In genomic region chr10:3085785-3086567, GRCh38 we compare ENCODE assay signal across 20 cellular contexts. TPM values are rescaled to one million over a fixed set of nuclear protein-coding genes. Genes with fewer than 3 reads are reported as not detected.
DNase-seq lines count a peak whose midpoint lies in the region; ATAC-seq and TF ChIP-seq lines count a peak whose summit lies in the region.
"Had no signal": no experiment of that assay in that cellular context is flagged by ENCODE, and none has a peak within 500 bp of the region (broad histone marks: within the 10 kb centered on the region; RNA-seq: fewer than 3 reads in every experiment).

No MANE protein-coding gene starts in this region.

- intact Hi-C loops in cardiac septum (cut with DNase I) = no loop called here
- intact Hi-C loops in left ventricle myocardium superior (cut with micrococcal nuclease) = no loop called here
- intact Hi-C loops in left colon (cut with DNase I, micrococcal nuclease) = no loop called here

- TF ChIP-seq CTCF in RWPE2 (IDR thresholded peaks at IDR 0.05; ENCODE audit: poor library complexity, severe bottlenecking) (no peak), GM20000 (IDR thresholded peaks at IDR 0.05; ENCODE audit: extremely low read depth, missing control alignments) (no peak), MM.1S (IDR thresholded peaks at IDR 0.05; ENCODE audit: low read length) (no peak)

- H3K27me3 ChIP-seq in RWPE2 (ENCODE audit: insufficient read depth, poor library complexity, severe bottlenecking) (no peaks in the 10 kb centered on the region), MM.1S (replicated peaks; ENCODE audit: insufficient read depth, low read length) (no peaks in the 10 kb centered on the region)
- H3K27me3 ChIP-seq: hepatocyte had no signal

- DNase-seq in cardiac septum (ENCODE audit: low spot score) (peak; percentile 69), left ventricle myocardium superior (no peak), RWPE2 (ENCODE audit: low spot score) (no peak), lung microvascular endothelial cell (ENCODE audit: low read depth in 2 of 2) (peak; percentile 26 to 31), GDM1 (lab: John Stamatoyannopoulos, UW) (no peak), GM20000 (ENCODE audit: low spot score) (no peak), MM.1S (no peak), left colon (no peak)
- DNase-seq: activated CD4-positive, alpha-beta memory T cell treated with anti-CD3 and anti-CD28 coated beads for 36 hours; activated T-cell treated with anti-CD3 and anti-CD28 coated beads, Interleukin-2, amount 50 U/mL, for 48 hours; naive thymus-derived CD4-positive, alpha-beta T cell; NCI-H1417; NCI-H2171; NCI-H526; SHP77; small intestine; stimulated activated CD4-positive, alpha-beta T cell treated with anti-CD3 and anti-CD28 coated beads, Interleukin-2, amount 100 ng/mL, for 48 hours; WERI-Rb-1 had no signal

- H3K4me3 ChIP-seq in RWPE2 (ENCODE audit: severe bottlenecking) = no peak overlapping the region
- no peak overlapping the region for H3K4me3 ChIP-seq in MM.1S (ENCODE audit: low read length)
- H3K4me3 ChIP-seq: coronary artery, hepatocyte had no signal

- H3K9me3 ChIP-seq in RWPE2 (ENCODE audit: severe bottlenecking) (no peaks in the 10 kb centered on the region), MM.1S (replicated peaks; ENCODE audit: insufficient read depth, low read length) (no peaks in the 10 kb centered on the region)

- H3K36me3 ChIP-seq in RWPE2 (ENCODE audit: low read depth) = peaks cover 63% of the 10 kb centered on the region
- no peaks in the 10 kb centered on the region for H3K36me3 ChIP-seq in MM.1S (replicated peaks; ENCODE audit: insufficient read depth, low read length)
- H3K36me3 ChIP-seq: WERI-Rb-1 had no signal

- H3K9ac ChIP-seq in MM.1S (ENCODE audit: low read length) = no peak overlapping the region

- H4K20me1 ChIP-seq in MM.1S (ENCODE audit: insufficient read depth, low read length) = no peaks in the 10 kb centered on the region

- no peak for ATAC-seq in left ventricle myocardium superior
- no peak for ATAC-seq in RWPE2 (ENCODE audit: low read depth)
- no peak for ATAC-seq in left colon
- ATAC-seq: naive thymus-derived CD4-positive, alpha-beta T cell had no signal

- H3K27ac ChIP-seq in RWPE2 (ENCODE audit: poor library complexity, severe bottlenecking) (peak overlapping the region; percentile 99), MM.1S (ENCODE audit: low read length) (no peak overlapping the region)
- H3K27ac ChIP-seq: coronary artery, hepatocyte, WERI-Rb-1 had no signal

- H3K4me1 ChIP-seq in RWPE2 (ENCODE audit: insufficient read depth, poor library complexity, severe bottlenecking) = peaks cover 48% of the 10 kb centered on the region
- H3K4me1 ChIP-seq in MM.1S (ENCODE audit: low read length) = no peaks in the 10 kb centered on the region

- H3K4me2 ChIP-seq in MM.1S (ENCODE audit: low read depth, low read length) = no peak overlapping the region
- H3K4me2 ChIP-seq: hepatocyte had no signal

- H3K79me2 ChIP-seq in MM.1S (ENCODE audit: low read length) = no peaks in the 10 kb centered on the region
- H3K79me2 ChIP-seq: hepatocyte had no signal

- H3K9me2 ChIP-seq in MM.1S (replicated peaks; ENCODE audit: insufficient read depth, low read length) = no peaks in the 10 kb centered on the region

- no peak overlapping the region for H2AFZ ChIP-seq in MM.1S (ENCODE audit: low read length)
- H2AFZ ChIP-seq: hepatocyte had no signal

- no peaks in the 10 kb centered on the region for H3F3A ChIP-seq in MM.1S (ENCODE audit: insufficient read depth, low read length)

RNA-seq across cellular contexts. Expression of gene PFKP, which starts 18.6 kb away (rescaled TPM):
- total RNA-seq in cardiac septum (215 TPM), left ventricle myocardium superior (178 TPM), lung microvascular endothelial cell (110 and 156 TPM in 2 replicates), left colon (100 to 1,000 TPM; 104 to 116 TPM)

Comparison
In these comparisons a context has a peak if more than half of its experiments do, and no peak if none do; other contexts are left out.
1. DNase-seq: peak in cardiac septum (single experiment) and lung microvascular endothelial cell (2 of 2); none in left ventricle myocardium superior (single experiment), RWPE2 (single experiment), GDM1 (single experiment), GM20000 (single experiment), MM.1S (single experiment) and left colon (0 of 2).